ENCODE assay signal across 14 cellular contexts in genomic region chr12:94872007-94872653, GRCh38.
DNase-seq lines count a peak whose midpoint lies in the region; ATAC-seq and TF ChIP-seq lines count a peak whose summit lies in the region.
"Had no signal": no experiment of that assay in that cellular context is flagged by ENCODE, and none has a peak within 500 bp of the region (broad histone marks: within the 10 kb centered on the region; RNA-seq: fewer than 3 reads in every experiment).

No MANE protein-coding gene starts in this region.

- H3K9me3 ChIP-seq in mammary epithelial cell (replicated peaks; ENCODE audit: insufficient read depth, low read length), result no peaks in the 10 kb centered on the region
- H3K9me3 ChIP-seq: mucosa of descending colon, sigmoid colon, tibial nerve had no signal

- H3K4me3 ChIP-seq in mammary epithelial cell (replicated peaks in 1 of 3; ENCODE audit: insufficient read depth in 1 of 3, low read depth in 2 of 3, low read length in 3 of 3) (no peak overlapping the region), coronary artery (no peak overlapping the region)
- H3K4me3 ChIP-seq: mucosa of descending colon had no signal

- peaks cover 45% of the 10 kb centered on the region for H3K27me3 Mint-ChIP-seq in MCF 10A (ENCODE audit: insufficient read depth, unreplicated experiment)
- H3K27me3 Mint-ChIP-seq in activated T-cell treated with anti-CD3 and anti-CD28 coated beads, Interleukin-2, amount 50 U/mL, for 4 hours (ENCODE audit: low read depth), result peaks cover 63% of the 10 kb centered on the region

- H3K27me3 ChIP-seq in mammary epithelial cell (ENCODE audit: insufficient read depth, low read length), result peaks cover 24% of the 10 kb centered on the region

- no TSS peak for BruUV-seq in mammary epithelial cell (replicated peaks; lab: Mats Ljungman, UMichigan)
- BruUV-seq in MCF 10A (replicated peaks; lab: Mats Ljungman, UMichigan), result no TSS peak

- no peaks in the 10 kb centered on the region for H3K36me3 ChIP-seq in mammary epithelial cell (ENCODE audit: insufficient read depth, low read length)
- H3K36me3 ChIP-seq: sigmoid colon, tibial nerve had no signal

- ATAC-seq in activated T-cell treated with anti-CD3 and anti-CD28 coated beads, Interleukin-2, amount 50 U/mL, for 4 hours, result no peak
- no peak for ATAC-seq in HG03439 (IDR thresholded peaks at IDR 0.05; ENCODE audit: unreplicated experiment)

- DNase-seq in mammary epithelial cell, result peak; percentile 29
- no peak for DNase-seq in MCF 10A (ENCODE audit: unreplicated experiment)
- DNase-seq in left kidney (ENCODE audit: low read depth, low spot score), result peak; percentile 33
- no peak for DNase-seq in activated T-cell treated with anti-CD3 and anti-CD28 coated beads, Interleukin-2, amount 50 U/mL, for 4 hours
- DNase-seq in coronary artery (ENCODE audit: low spot score), result no peak
- no peak for DNase-seq in AML-193 (lab: John Stamatoyannopoulos, UW)
- DNase-seq: caudate nucleus, erythroblast, NCI-H1694 treated with DMSO at 0.1 percent for 48 hours, sigmoid colon had no signal

- no peak overlapping the region for H3K4me2 ChIP-seq in mammary epithelial cell (ENCODE audit: insufficient read depth, low read depth, low read length)

- no peaks in the 10 kb centered on the region for H4K20me1 ChIP-seq in mammary epithelial cell (ENCODE audit: insufficient read depth, low read length)

- H3K4me1 Mint-ChIP-seq in MCF 10A (ENCODE audit: insufficient read depth, unreplicated experiment), result peaks cover 12% of the 10 kb centered on the region
- peaks cover 20% of the 10 kb centered on the region for H3K4me1 Mint-ChIP-seq in activated T-cell treated with anti-CD3 and anti-CD28 coated beads, Interleukin-2, amount 50 U/mL, for 4 hours (ENCODE audit: low read depth)

- dilution Hi-C loops in mammary epithelial cell (cut with HindIII; ENCODE audit: low sequenced_read_pairs), result loop anchor here (5.0 kb wide), 2 partner anchors 60 to 80 kb away; no protein-coding TSS in a partner anchor

- in situ Hi-C loops in mammary epithelial cell (cut with MboI; ENCODE audit: low sequenced_read_pairs in 2 of 2), result loop anchor here in 1 of 2 donors (10.0 kb wide), 1 partner anchor 327 kb away; no protein-coding TSS in a partner anchor

- CTCF ChIA-PET in mammary epithelial cell (lab: Charles Lee; ENCODE audit: low non-redundant PET), result no interaction called here
- CTCF ChIA-PET in MCF 10A (lab: Yijun Ruan, JAX), result no interaction called here

- no peak overlapping the region for H3K9ac ChIP-seq in mammary epithelial cell (ENCODE audit: insufficient read depth, low read length)

- H3K27ac Mint-ChIP-seq in MCF 10A (ENCODE audit: low read depth, unreplicated experiment), result no peak overlapping the region

- no peak overlapping the region for H3K4me3 Mint-ChIP-seq in MCF 10A (ENCODE audit: unreplicated experiment)
- H3K4me3 Mint-ChIP-seq in activated T-cell treated with anti-CD3 and anti-CD28 coated beads, Interleukin-2, amount 50 U/mL, for 4 hours, result no peak overlapping the region

- TF ChIP-seq CTCF in mammary epithelial cell (conservative IDR thresholded peaks at IDR 0.05 in 1 of 2, IDR thresholded peaks at IDR 0.05 in 1 of 2; ENCODE audit: extremely low read depth in 1 of 2, insufficient read depth in 1 of 2, low read depth in 1 of 2, low read length in 2 of 2), result no peak
- no peak for TF ChIP-seq CTCF in MCF 10A (IDR thresholded peaks at IDR 0.05; ENCODE audit: unreplicated experiment)
- no peak for TF ChIP-seq CTCF in VCaP (conservative IDR thresholded peaks at IDR 0.05)
- no peak for TF ChIP-seq CTCF in coronary artery (IDR thresholded peaks at IDR 0.05)

- intact Hi-C loops in mammary epithelial cell (cut with micrococcal nuclease), result no loop called here
- intact Hi-C loops in MCF 10A (cut with micrococcal nuclease), result no loop called here

- POLR2A ChIA-PET in MCF 10A (lab: Yijun Ruan, JAX), result no interaction called here

- peaks cover 14% of the 10 kb centered on the region for H3K4me1 ChIP-seq in mammary epithelial cell (ENCODE audit: insufficient read depth, low read length)

- WGBS in mammary epithelial cell (ENCODE audit: low coverage, missing lambda C conversion rate), result 48% methylated on average over 10 of the region's 11 CpGs

- no peaks in the 10 kb centered on the region for H3K79me2 ChIP-seq in mammary epithelial cell (ENCODE audit: insufficient read depth, low read length)

- no peaks in the 10 kb centered on the region for H3K36me3 Mint-ChIP-seq in MCF 10A (ENCODE audit: insufficient read depth, unreplicated experiment)
- H3K36me3 Mint-ChIP-seq in activated T-cell treated with anti-CD3 and anti-CD28 coated beads, Interleukin-2, amount 50 U/mL, for 4 hours (ENCODE audit: insufficient read depth), result no peaks in the 10 kb centered on the region

- H3K9me3 Mint-ChIP-seq in MCF 10A (ENCODE audit: unreplicated experiment), result no peaks in the 10 kb centered on the region
- no peaks in the 10 kb centered on the region for H3K9me3 Mint-ChIP-seq in activated T-cell treated with anti-CD3 and anti-CD28 coated beads, Interleukin-2, amount 50 U/mL, for 4 hours

- no peak overlapping the region for H2AFZ ChIP-seq in mammary epithelial cell (ENCODE audit: low read depth, low read length)

- H3K27ac ChIP-seq in mammary epithelial cell (ENCODE audit: insufficient read depth, low read depth, low read length) (no peak overlapping the region), VCaP (peak overlapping the region; percentile 92), coronary artery (no peak overlapping the region)

Comparison
In these comparisons a context has a peak if more than half of its experiments do, and no peak if none do; other contexts are left out.
1. DNase-seq: peak in mammary epithelial cell (single experiment) and left kidney (single experiment); none in MCF 10A (single experiment), activated T-cell treated with anti-CD3 and anti-CD28 coated beads, Interleukin-2, amount 50 U/mL, for 4 hours (single experiment), coronary artery (single experiment) and AML-193 (0 of 2).